28 cellular contexts compared by ENCODE assay signal in the genomic region with DNA sequence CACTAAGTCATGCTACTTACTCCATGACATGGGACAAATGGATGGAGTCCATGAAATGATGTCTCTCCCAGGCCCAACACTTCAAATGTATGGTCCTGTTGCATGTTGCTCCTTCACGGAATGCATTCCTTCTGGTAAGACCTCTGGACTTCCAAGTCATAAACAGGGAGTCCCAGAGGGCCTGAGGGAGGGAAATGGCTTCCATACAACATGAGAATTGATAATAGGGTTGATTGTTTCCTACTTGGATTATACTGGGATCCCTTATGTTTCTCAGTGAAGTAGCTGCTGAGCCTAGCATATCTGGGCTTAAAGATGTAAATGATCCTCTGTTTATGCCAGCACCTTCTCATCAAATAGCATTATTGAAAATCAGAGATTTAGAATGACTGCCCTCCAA.
"Had no signal": no experiment of that assay in that cellular context is flagged by ENCODE, and none has a peak within 500 bp of the region (broad histone marks: within the 10 kb centered on the region; RNA-seq: fewer than 3 reads in every experiment).

No MANE protein-coding gene starts in this region.

- H3K36me3 ChIP-seq: neural progenitor cell, ovary, right lobe of liver, sigmoid colon, spleen, suprapubic skin, tibial artery, transverse colon, upper lobe of right lung, uterus had no signal

- DNase-seq: naive thymus-derived CD4-positive, alpha-beta T cell; natural killer cell; occipital lobe; ovary; posterior cingulate gyrus; psoas muscle; right cardiac atrium; right lobe of liver; sigmoid colon; spleen; stimulated activated CD4-positive, alpha-beta T cell treated with anti-CD3 and anti-CD28 coated beads, Interleukin-12 subunit alpha, Interleukin-12 subunit beta, amount 100 ng/mL, for 4 hours; stimulated activated CD4-positive, alpha-beta T cell treated with anti-CD3 and anti-CD28 coated beads, Interleukin-1b, Interleukin-23, amount 100 ng/mL, for 48 hours; stimulated activated CD4-positive, alpha-beta T cell treated with anti-CD3 and anti-CD28 coated beads, Interleukin-4, amount 100 ng/mL, for 1 hour; stimulated activated CD4-positive, alpha-beta T cell treated with anti-CD3 and anti-CD28 coated beads, Interleukin-4, amount 100 ng/mL, for 4 hours; stimulated activated CD8-positive, alpha-beta memory T cell treated with anti-CD3 and anti-CD28 coated beads, Interleukin-4, amount 100 ng/mL, for 48 hours; stimulated activated naive CD4-positive, alpha-beta T cell; stimulated activated naive CD8-positive, alpha-beta T cell treated with anti-CD3 and anti-CD28 coated beads, Interleukin-15, amount 100 ng/mL, for 72 hours; stimulated activated naive CD8-positive, alpha-beta T cell treated with anti-CD3 and anti-CD28 coated beads, Interleukin-15, Interleukin-2, amounts not matched to agents 100 U/mL and 50 U/mL, for 24 hours; substantia nigra; testis; tibial artery; transverse colon; upper lobe of right lung; uterus had no signal

- H3K27ac ChIP-seq: neural progenitor cell, ovary, parathyroid adenoma, psoas muscle, right lobe of liver, sigmoid colon, spleen, suprapubic skin, testis, tibial artery, transverse colon, upper lobe of right lung, uterus had no signal

- H3K4me3 ChIP-seq: neural progenitor cell, ovary, psoas muscle, right lobe of liver, sigmoid colon, smooth muscle cell, spleen, suprapubic skin, testis, tibial artery, transverse colon, upper lobe of right lung, uterus had no signal

- H2AFZ ChIP-seq: neural progenitor cell, parathyroid adenoma had no signal

- H3K4me2 ChIP-seq: neural progenitor cell, smooth muscle cell had no signal

- H3K9ac ChIP-seq: neural progenitor cell, parathyroid adenoma had no signal

- H3K9me3 ChIP-seq: ovary, psoas muscle, right lobe of liver, sigmoid colon, spleen, suprapubic skin, testis, tibial artery, transverse colon, upper lobe of right lung, uterus had no signal

- H3K4me1 ChIP-seq: parathyroid adenoma, psoas muscle, right lobe of liver, spleen, suprapubic skin, testis, tibial artery, upper lobe of right lung, uterus had no signal

- H3K27me3 ChIP-seq: neural progenitor cell, ovary, right lobe of liver, sigmoid colon, suprapubic skin, testis, tibial artery, transverse colon, upper lobe of right lung, uterus had no signal
